Comparison of ENCODE assay signal across 8 cellular contexts in the genomic region with DNA sequence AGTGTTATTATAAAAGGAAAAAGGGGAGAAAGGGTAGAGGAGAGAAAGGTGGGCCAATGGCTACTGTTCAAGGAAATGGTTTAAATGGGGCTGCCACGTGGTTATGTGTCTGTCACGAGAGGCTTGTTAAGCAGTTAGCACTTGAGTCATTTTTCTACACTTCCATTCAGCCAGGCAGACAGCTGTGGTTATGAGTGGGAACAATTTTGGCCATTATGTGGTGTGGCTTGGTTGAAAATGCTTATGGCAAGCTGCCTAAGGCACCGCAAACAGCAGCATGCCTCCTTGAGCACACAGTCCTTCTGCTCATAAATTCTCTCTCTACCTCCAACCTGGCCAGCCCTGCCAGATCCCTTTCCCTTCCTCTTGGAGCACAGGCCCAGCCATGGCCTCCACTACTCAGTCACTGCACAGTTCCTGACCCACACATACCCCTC. TPM values are rescaled to one million over a fixed set of nuclear protein-coding genes. Genes with fewer than 3 reads are reported as not detected.
DNase-seq lines count a peak whose midpoint lies in the region; ATAC-seq lines count a peak whose summit lies in the region.

No MANE protein-coding gene starts in this region.

- H3K27ac Mint-ChIP-seq in T-helper 17 cell = peak overlapping the region; percentile 14
- H3K27ac Mint-ChIP-seq in naive thymus-derived CD8-positive, alpha-beta T cell = peak overlapping the region; percentile 34 to 94 (median 84)

- no peaks in the 10 kb centered on the region for H3K9me3 Mint-ChIP-seq in naive thymus-derived CD8-positive, alpha-beta T cell

- peaks cover 18% of the 10 kb centered on the region for H3K4me1 Mint-ChIP-seq in T-helper 17 cell
- peaks cover 15 to 40% (median 32%) of the 10 kb centered on the region in 4 donors for H3K4me1 Mint-ChIP-seq in naive thymus-derived CD8-positive, alpha-beta T cell

- ATAC-seq in HG02870 (IDR thresholded peaks at IDR 0.05; ENCODE audit: unreplicated experiment) (peak; percentile 33), T-helper 17 cell (no peak), HG03442 (IDR thresholded peaks at IDR 0.05; ENCODE audit: unreplicated experiment) (no peak), HG03521 (IDR thresholded peaks at IDR 0.05; ENCODE audit: unreplicated experiment) (no peak), GM21423 (IDR thresholded peaks at IDR 0.05; ENCODE audit: unreplicated experiment) (no peak), GM21528 (IDR thresholded peaks at IDR 0.05; ENCODE audit: low FRiP score, unreplicated experiment) (no peak)
- no peak for ATAC-seq in naive thymus-derived CD8-positive, alpha-beta T cell

- peak overlapping the region; percentile 36 for H3K4me3 Mint-ChIP-seq in T-helper 17 cell
- peak overlapping the region in 3 of 10 donors; percentile 36 to 57 (median 46) for H3K4me3 Mint-ChIP-seq in naive thymus-derived CD8-positive, alpha-beta T cell

- POLR2A ChIA-PET in naive thymus-derived CD8-positive, alpha-beta T cell (lab: Charles Lee) = interaction anchor here (0.7 kb wide), 2 partner anchors 45 to 739 kb away, joined by 3 to 4 read pairs; no protein-coding TSS in a partner anchor

- H3K9me3 ChIP-seq in T-helper 17 cell (ENCODE audit: control insufficient read depth, low read length, poor library complexity, severe bottlenecking) = no peaks in the 10 kb centered on the region

- DNase-seq in GM04503 (ENCODE audit: low read depth) (peak; percentile 93), T-helper 17 cell (no peak)
- no peak for DNase-seq in naive thymus-derived CD8-positive, alpha-beta T cell

- no peaks in the 10 kb centered on the region for H3K27me3 Mint-ChIP-seq in T-helper 17 cell
- H3K27me3 Mint-ChIP-seq in naive thymus-derived CD8-positive, alpha-beta T cell = no peaks in the 10 kb centered on the region

- no peaks in the 10 kb centered on the region for H3K36me3 Mint-ChIP-seq in T-helper 17 cell (ENCODE audit: low read depth)
- H3K36me3 Mint-ChIP-seq in naive thymus-derived CD8-positive, alpha-beta T cell = peaks cover 0 to 30% (median 18%) of the 10 kb centered on the region in 3 donors

RNA-seq across cellular contexts. Expression of gene SRM, which starts 3.2 kb away (rescaled TPM):
- 10 to 100 TPM; 37.5 to 39.5 TPM for total RNA-seq in T-helper 17 cell
- total RNA-seq in naive thymus-derived CD8-positive, alpha-beta T cell = 10 to 100 TPM; 55.0 to 55.6 TPM
- 100 to 1,000 TPM in 1 of 3 donors, 10 to 100 TPM in 2; 95.2 to 204 (median 97.9) TPM for polyA plus RNA-seq in naive thymus-derived CD8-positive, alpha-beta T cell

RNA-seq across cellular contexts. Expression of gene MASP2, which starts 15.9 kb away (rescaled TPM):
- total RNA-seq in T-helper 17 cell = under 1 TPM; 0.18 to 0.30 TPM
- under 1 TPM; 0.27 to 0.34 TPM for total RNA-seq in naive thymus-derived CD8-positive, alpha-beta T cell
- polyA plus RNA-seq in naive thymus-derived CD8-positive, alpha-beta T cell = not detected

RNA-seq across cellular contexts. Expression of gene EXOSC10, which starts 36.7 kb away (rescaled TPM):
- total RNA-seq in T-helper 17 cell = 10 to 100 TPM; 73.8 to 82.7 TPM
- 10 to 100 TPM; 93.2 to 93.3 TPM for total RNA-seq in naive thymus-derived CD8-positive, alpha-beta T cell
- 10 to 100 TPM; 31.7 to 45.5 (median 35.6) TPM for polyA plus RNA-seq in naive thymus-derived CD8-positive, alpha-beta T cell

RNA-seq across cellular contexts. Expression of gene TARDBP, which starts 50.5 kb away (rescaled TPM):
- 100 to 1,000 TPM; 121 to 135 TPM for total RNA-seq in T-helper 17 cell
- 100 to 1,000 TPM; 193 to 211 TPM for total RNA-seq in naive thymus-derived CD8-positive, alpha-beta T cell
- 10 to 100 TPM; 46.6 to 65.2 (median 54.2) TPM for polyA plus RNA-seq in naive thymus-derived CD8-positive, alpha-beta T cell
